In genomic region chr7:138662066-138663061, GRCh38 we compare ENCODE assay signal across 17 cellular contexts. TPM values are rescaled to one million over a fixed set of nuclear protein-coding genes. Genes with fewer than 3 reads are reported as not detected.
DNase-seq lines count a peak whose midpoint lies in the region; ATAC-seq, FAIRE-seq and TF ChIP-seq lines count a peak whose summit lies in the region.
"Had no signal": no experiment of that assay in that cellular context is flagged by ENCODE, and none has a peak within 500 bp of the region (broad histone marks: within the 10 kb centered on the region; RNA-seq: fewer than 3 reads in every experiment).

No MANE protein-coding gene starts in this region.

- no peak for ATAC-seq in pancreas
- ATAC-seq in HG03196 (IDR thresholded peaks at IDR 0.05; ENCODE audit: unreplicated experiment): no peak

- no peaks in the 10 kb centered on the region for H3K36me3 ChIP-seq in BE2C
- H3K36me3 ChIP-seq in PC-9 (ENCODE audit: low read depth): no peaks in the 10 kb centered on the region
- no peaks in the 10 kb centered on the region for H3K36me3 ChIP-seq in astrocyte (ENCODE audit: insufficient read depth, low read length)
- H3K36me3 ChIP-seq in pancreas: no peaks in the 10 kb centered on the region
- no peaks in the 10 kb centered on the region for H3K36me3 ChIP-seq in endodermal cell (ENCODE audit: control insufficient read depth, insufficient read depth, low read length)

- H3K9me2 ChIP-seq in PC-9 (ENCODE audit: insufficient read depth): no peaks in the 10 kb centered on the region

- no peak for FAIRE-seq in astrocyte (lab: Jason Lieb, UNC)
- FAIRE-seq in pancreas (lab: Jason Lieb, UNC): no peak

- peaks cover 19% of the 10 kb centered on the region for H3K4me1 ChIP-seq in BE2C
- peaks cover 46% of the 10 kb centered on the region for H3K4me1 ChIP-seq in PC-9 (replicated peaks; ENCODE audit: insufficient read depth)
- peaks cover 2% of the 10 kb centered on the region for H3K4me1 ChIP-seq in astrocyte (ENCODE audit: insufficient read depth, low read length)
- H3K4me1 ChIP-seq in pancreas: no peaks in the 10 kb centered on the region
- H3K4me1 ChIP-seq in endodermal cell (ENCODE audit: control insufficient read depth, insufficient read depth, low read length): no peaks in the 10 kb centered on the region

- H4K20me1 ChIP-seq in PC-9 (ENCODE audit: insufficient read depth) (no peaks in the 10 kb centered on the region), astrocyte (ENCODE audit: insufficient read depth, low read length) (no peaks in the 10 kb centered on the region)

- no peak for TF ChIP-seq CTCF in BE2C (IDR thresholded peaks at IDR 0.05; ENCODE audit: low read depth, low read length)
- no peak for TF ChIP-seq CTCF in PC-9 (conservative IDR thresholded peaks at IDR 0.05)
- no peak for TF ChIP-seq CTCF in astrocyte (IDR thresholded peaks at IDR 0.05; ENCODE audit: insufficient read depth, low read depth, low read length)
- no peak for TF ChIP-seq CTCF in neural crest cell (conservative IDR thresholded peaks at IDR 0.05)
- TF ChIP-seq CTCF in pancreas (IDR thresholded peaks at IDR 0.05): no peak
- TF ChIP-seq CTCF in endodermal cell (conservative IDR thresholded peaks at IDR 0.05): no peak

- intact Hi-C loops in PC-9 (cut with micrococcal nuclease; ENCODE audit: unreplicated experiment): loop anchor here (5.0 to 10.0 kb wide), 2 partner anchors 75 to 202 kb away; no protein-coding TSS in a partner anchor
- intact Hi-C loops in pancreas (cut with DNase I): no loop called here

- H3K4me1 Mint-ChIP-seq in astrocyte (ENCODE audit: low read depth, unreplicated experiment) (peaks cover 29% of the 10 kb centered on the region), neural crest cell (peaks cover 33% of the 10 kb centered on the region), endodermal cell (peaks cover 16% of the 10 kb centered on the region)

- H3K9ac ChIP-seq in astrocyte (ENCODE audit: low read length): no peak overlapping the region
- no peak overlapping the region for H3K9ac ChIP-seq in endodermal cell (ENCODE audit: extremely low read depth, low read length, poor library complexity, severe bottlenecking)

- H3K27me3 Mint-ChIP-seq in astrocyte (ENCODE audit: low read depth, unreplicated experiment): no peaks in the 10 kb centered on the region
- peaks cover 4% of the 10 kb centered on the region for H3K27me3 Mint-ChIP-seq in neural crest cell (ENCODE audit: low read depth)
- no peaks in the 10 kb centered on the region for H3K27me3 Mint-ChIP-seq in endodermal cell (ENCODE audit: insufficient read depth)

- H3K9me3 Mint-ChIP-seq in astrocyte (ENCODE audit: unreplicated experiment) (peaks cover 3% of the 10 kb centered on the region), neural crest cell (no peaks in the 10 kb centered on the region), endodermal cell (peaks cover 14% of the 10 kb centered on the region)

- POLR2A ChIA-PET in PC-9 (lab: Charles Lee; ENCODE audit: unreplicated experiment): no interaction called here

- H3K4me3 Mint-ChIP-seq in astrocyte (ENCODE audit: unreplicated experiment) (no peak overlapping the region), neural crest cell (peak overlapping the region; percentile 47), endodermal cell (no peak overlapping the region)

- peaks cover 29% of the 10 kb centered on the region; the same call in 1 of the 2 replicates for H3F3A ChIP-seq in PC-9 (ENCODE audit: insufficient read depth, low read depth)

- DNase-seq in BE2C (peak; percentile 21), PC-9 (no peak), astrocyte (ENCODE audit: low read depth) (no peak), neural crest cell (ENCODE audit: low read depth, low spot score) (no peak), pancreas (no peak), endodermal cell (no peak), occipital lobe (lab: John Stamatoyannopoulos, UW) (no peak)
- DNase-seq: 8988T, COR-L47, H9, NCI-H1417 treated with DMSO at 0.1 percent for 48 hours, NCI-H2029 treated with DMSO at 0.1 percent for 48 hours, NCI-H524 had no signal

- H3K4me2 ChIP-seq in PC-9 (peak overlapping the region; percentile 78; the same call in 1 of the 2 replicates), astrocyte (ENCODE audit: low read length) (no peak overlapping the region)

- H2AFZ ChIP-seq in PC-9 (peak overlapping the region; percentile 68), astrocyte (ENCODE audit: low read depth, low read length) (no peak overlapping the region)

- H3K27me3 ChIP-seq in BE2C (no peaks in the 10 kb centered on the region), PC-9 (ENCODE audit: insufficient read depth, low read depth) (no peaks in the 10 kb centered on the region), astrocyte (ENCODE audit: insufficient read depth, low read length) (peaks cover 7% of the 10 kb centered on the region), pancreas (no peaks in the 10 kb centered on the region), endodermal cell (ENCODE audit: control insufficient read depth, insufficient read depth, low read length, poor library complexity, severe bottlenecking) (no peaks in the 10 kb centered on the region)

- H3K4me3 ChIP-seq in BE2C (ENCODE audit: low read depth, low read length) (no peak overlapping the region), PC-9 (no peak overlapping the region), astrocyte (ENCODE audit: insufficient read depth, low read depth, low read length) (no peak overlapping the region), pancreas (no peak overlapping the region), endodermal cell (ENCODE audit: low read length) (no peak overlapping the region)

- no TSS peak for BruUV-seq in PC-9 (replicated peaks; lab: Mats Ljungman, UMichigan)

- H3K36me3 Mint-ChIP-seq in astrocyte (ENCODE audit: low read depth, unreplicated experiment) (no peaks in the 10 kb centered on the region), neural crest cell (ENCODE audit: low read depth) (no peaks in the 10 kb centered on the region), endodermal cell (ENCODE audit: low read depth) (peaks cover 2% of the 10 kb centered on the region)

- CTCF ChIA-PET in PC-9 (lab: Charles Lee): interaction anchor here (0.5 kb wide), 1 partner anchor 315 kb away, joined by 6 read pairs; no protein-coding TSS in a partner anchor

- WGBS in pancreas, 2 donors: 88 to 91% methylated on average over 5 of the region's 5 CpGs
- WGBS in endodermal cell (ENCODE audit: insufficient coverage in 1 of 2, insufficient read length in 1 of 2), 2 experiments: 92 to 100% methylated on average over 2 to 5 of the region's 5 CpGs

- H3K27ac Mint-ChIP-seq in astrocyte (ENCODE audit: unreplicated experiment) (peak overlapping the region; percentile 18), neural crest cell (ENCODE audit: unreplicated experiment) (no peak overlapping the region), endodermal cell (no peak overlapping the region)

- H3K79me2 ChIP-seq in PC-9 (ENCODE audit: low read depth) (no peaks in the 10 kb centered on the region), astrocyte (ENCODE audit: insufficient read depth, low read length) (no peaks in the 10 kb centered on the region)

- H3K27ac ChIP-seq in PC-9 (no peak overlapping the region), astrocyte (ENCODE audit: low read depth, low read length) (no peak overlapping the region), pancreas (no peak overlapping the region), endodermal cell (ENCODE audit: low read depth, low read length) (no peak overlapping the region)
- H3K27ac ChIP-seq: C4-2B, RWPE1 had no signal

- no peaks in the 10 kb centered on the region for H3K9me3 ChIP-seq in BE2C
- H3K9me3 ChIP-seq in PC-9 (ENCODE audit: insufficient read depth, low read depth): no peaks in the 10 kb centered on the region
- no peaks in the 10 kb centered on the region for H3K9me3 ChIP-seq in astrocyte (ENCODE audit: insufficient read depth, low read depth, low read length)
- H3K9me3 ChIP-seq in pancreas: no peaks in the 10 kb centered on the region
- H3K9me3 ChIP-seq in endodermal cell (ENCODE audit: control insufficient read depth, low read length): peaks cover 11% of the 10 kb centered on the region

RNA-seq across cellular contexts. Expression of gene SVOPL, which starts 38.8 kb away (rescaled TPM):
- 1.0 TPM for polyA plus RNA-seq in BE2C (2012; ENCODE audit: insufficient read depth, insufficient read length, low read depth)
- total RNA-seq in PC-9 (2021) (0.70 and 1.0 TPM in 2 replicates), astrocyte (0.34 and 0.48 TPM in 2 replicates), neural crest cell (not detected in 2 replicates), pancreas (under 1 TPM; 0.09 to 0.91 (median 0.19) TPM), endodermal cell (under 1 TPM; 0.86 to 0.95 TPM), occipital lobe (0.78 TPM)
- under 1 TPM in 1 of 2 donors, not detected in 1; 0.12 TPM for polyA plus RNA-seq in pancreas
- polyA plus RNA-seq in endodermal cell (2013, experiment 1 of 2): not detected
- 0.79 TPM for polyA plus RNA-seq in endodermal cell (2013, experiment 2 of 2)
- total RNA-seq: LHCN-M2 had no signal
